ENCODE assay signal across 11 cellular contexts in genomic region chr17:56416682-56417351, GRCh38.
"Had no signal": no experiment of that assay in that cellular context is flagged by ENCODE, and none has a peak within 500 bp of the region (broad histone marks: within the 10 kb centered on the region; RNA-seq: fewer than 3 reads in every experiment).

No MANE protein-coding gene starts in this region.

- H2AFZ ChIP-seq: GM23248, GM23338 had no signal

- H3K9ac ChIP-seq: GM23248 had no signal

- H3K4me3 ChIP-seq: GM23248, GM23338, HAP-1 had no signal

- H3K4me1 ChIP-seq: HAP-1 had no signal

- H3K36me3 ChIP-seq: HAP-1 had no signal

- ATAC-seq: GM23338, HCT116 had no signal

- H3K4me2 ChIP-seq: GM23338 had no signal

- DNase-seq: GM23248, GOT3, H7, H9, HCEC 1CT, HFFc6 had no signal

- H3K9me3 ChIP-seq: HAP-1 had no signal

- H3K27ac ChIP-seq: GM23248 had no signal

- FAIRE-seq: H1, H54 had no signal
